1 cellular context compared by ENCODE assay signal in the genomic region with DNA sequence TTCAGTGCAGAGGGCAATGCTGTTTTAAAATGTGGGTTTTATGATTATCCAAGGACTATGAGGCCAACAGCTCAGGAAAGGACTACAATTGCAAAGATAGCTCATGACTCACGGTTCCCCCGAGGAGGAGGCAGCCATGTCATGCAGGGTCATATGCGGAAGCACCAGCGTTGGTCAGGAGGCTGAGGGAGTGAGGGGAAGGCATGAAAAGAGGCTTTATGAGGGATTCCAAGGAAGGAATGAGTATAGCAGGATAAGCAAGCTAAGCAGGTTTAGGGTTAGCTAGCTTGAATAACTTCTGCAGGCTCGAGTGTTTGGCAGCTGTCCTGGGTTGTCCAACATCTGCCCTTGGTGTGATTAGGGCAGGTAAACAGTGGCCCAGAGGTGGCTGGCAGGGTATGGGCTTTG.
TF ChIP-seq lines count a peak whose summit lies in the region.

No MANE protein-coding gene starts in this region.

TF ChIP-seq in GM23338, 12 proteins besides CTCF, POLR2A, EP300 and RAD21 (continued from another document):
- TF ChIP-seq REST (IDR thresholded peaks at IDR 0.05; ENCODE audit: unreplicated experiment) (no peak), STAT1 (IDR thresholded peaks at IDR 0.05; ENCODE audit: unreplicated experiment) (no peak), ZNF114 (CRISPR knock-in tag; IDR thresholded peaks at IDR 0.05) (no peak), CREB1 (CRISPR knock-in tag; IDR thresholded peaks at IDR 0.05; ENCODE audit: low read depth) (no peak), EZH2phosphoT487 (IDR thresholded peaks at IDR 0.05; ENCODE audit: unreplicated experiment) (no peak), POLR2AphosphoS5 (IDR thresholded peaks at IDR 0.05; ENCODE audit: low read depth) (no peak), EZH2 (IDR thresholded peaks at IDR 0.05; ENCODE audit: low read depth, unreplicated experiment) (no peak)
